ENCODE assay signal across 13 cellular contexts in the genomic region with DNA sequence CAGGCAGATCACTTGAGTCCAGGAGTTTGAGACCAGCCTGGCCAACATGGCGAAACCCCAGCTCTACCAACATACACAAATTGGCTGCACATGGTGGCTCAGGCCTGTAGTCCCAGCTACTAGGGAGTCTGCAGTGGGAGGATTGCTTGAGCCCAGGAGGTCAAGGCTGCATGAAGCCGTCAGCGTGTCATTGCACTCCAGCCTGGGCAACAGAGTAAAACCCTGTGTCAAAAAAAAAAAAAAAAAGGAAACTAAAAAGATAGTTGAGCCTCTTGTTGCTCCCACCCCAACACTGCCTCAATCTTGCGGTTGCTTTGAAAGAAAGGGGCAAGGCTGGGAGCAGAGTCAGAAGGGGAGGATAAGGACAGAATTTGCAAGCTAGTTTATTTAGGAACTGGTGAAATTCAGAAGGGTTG.
A peak's percentile ranks its signal among the peaks of the same experiment; 100 is the strongest.
DNase-seq lines count a peak whose midpoint lies in the region; ATAC-seq and TF ChIP-seq lines count a peak whose summit lies in the region.
"Had no signal": no experiment of that assay in that cellular context is flagged by ENCODE, and none has a peak within 500 bp of the region (broad histone marks: within the 10 kb centered on the region; RNA-seq: fewer than 3 reads in every experiment).

No MANE protein-coding gene starts in this region.

- no peaks in the 10 kb centered on the region for H3K36me3 Mint-ChIP-seq in CD4-positive, CD25-positive, alpha-beta regulatory T cell
- H3K36me3 Mint-ChIP-seq in neural progenitor cell, result no peaks in the 10 kb centered on the region

- no peak overlapping the region for H3K4me3 ChIP-seq in CD4-positive, CD25-positive, alpha-beta regulatory T cell (ENCODE audit: low read depth, low read length)
- H3K4me3 ChIP-seq in HUES64 (ENCODE audit: low read length) (no peak overlapping the region), adipocyte (ENCODE audit: low read length) (peak overlapping the region; percentile 43), neural progenitor cell (no peak overlapping the region)
- H3K4me3 ChIP-seq: gastrocnemius medialis, MG63, prostate gland, upper lobe of left lung had no signal

- 89% methylated on average over 4 of the region's 4 CpGs for WGBS in HUES64

- peak overlapping the region; percentile 38 for H2AFZ ChIP-seq in neural progenitor cell (replicated peaks)

- H3K9ac ChIP-seq in HUES64 (ENCODE audit: low read depth, low read length) (peak overlapping the region; percentile 28; the same call in 1 of the 2 replicates), adipocyte (ENCODE audit: low read length) (peak overlapping the region; percentile 22), neural progenitor cell (no peak overlapping the region)

- no peaks in the 10 kb centered on the region for H4K20me1 ChIP-seq in neural progenitor cell (ENCODE audit: low read depth)

- peaks cover 18% of the 10 kb centered on the region for H3K4me1 ChIP-seq in CD4-positive, CD25-positive, alpha-beta regulatory T cell (ENCODE audit: control insufficient read depth, insufficient read depth, low read length, poor library complexity, severe bottlenecking)
- H3K4me1 ChIP-seq in HUES64 (ENCODE audit: insufficient read depth, low read length) (peaks cover 10% of the 10 kb centered on the region; the same call in 1 of the 2 replicates), adipocyte (ENCODE audit: control insufficient read depth, insufficient read depth, low read length) (peaks cover 48% of the 10 kb centered on the region), neural progenitor cell (no peaks in the 10 kb centered on the region)
- H3K4me1 ChIP-seq: prostate gland had no signal

- TF ChIP-seq CTCF in neural progenitor cell (IDR thresholded peaks at IDR 0.05), result no peak

- no peak for DNase-seq in CD4-positive, CD25-positive, alpha-beta regulatory T cell
- DNase-seq in adipocyte (ENCODE audit: low read depth) (no peak), neural progenitor cell (ENCODE audit: low spot score) (no peak), D341Med (ENCODE audit: low spot score) (no peak)

- H3K36me3 ChIP-seq in CD4-positive, CD25-positive, alpha-beta regulatory T cell (ENCODE audit: control insufficient read depth, insufficient read depth, low read length), result no peaks in the 10 kb centered on the region
- H3K36me3 ChIP-seq in HUES64 (ENCODE audit: insufficient read depth, low read length), result no peaks in the 10 kb centered on the region
- no peaks in the 10 kb centered on the region for H3K36me3 ChIP-seq in adipocyte (ENCODE audit: control insufficient read depth, insufficient read depth, low read length, severe bottlenecking)
- H3K36me3 ChIP-seq in neural progenitor cell, result no peaks in the 10 kb centered on the region
- H3K36me3 ChIP-seq: gastrocnemius medialis, MG63, prostate gland, upper lobe of left lung had no signal

- peaks cover 3% of the 10 kb centered on the region for H3K27me3 ChIP-seq in CD4-positive, CD25-positive, alpha-beta regulatory T cell (ENCODE audit: control insufficient read depth, insufficient read depth, low read length)
- no peaks in the 10 kb centered on the region for H3K27me3 ChIP-seq in HUES64 (ENCODE audit: insufficient read depth, low read length)
- H3K27me3 ChIP-seq in adipocyte (replicated peaks; ENCODE audit: control insufficient read depth, insufficient read depth, low read length), result peaks cover 14% of the 10 kb centered on the region
- peaks cover 6% of the 10 kb centered on the region for H3K27me3 ChIP-seq in neural progenitor cell
- H3K27me3 ChIP-seq: gastrocnemius medialis, MG63, upper lobe of left lung had no signal

- peaks cover 0 to 2% (median 0%) of the 10 kb centered on the region in 7 donors for H3K9me3 Mint-ChIP-seq in CD4-positive, CD25-positive, alpha-beta regulatory T cell
- no peaks in the 10 kb centered on the region for H3K9me3 Mint-ChIP-seq in neural progenitor cell

- peaks cover 0 to 34% (median 7%) of the 10 kb centered on the region in 4 donors for H3K4me1 Mint-ChIP-seq in CD4-positive, CD25-positive, alpha-beta regulatory T cell
- H3K4me1 Mint-ChIP-seq in neural progenitor cell, result peaks cover 14% of the 10 kb centered on the region

- H3K27me3 Mint-ChIP-seq in CD4-positive, CD25-positive, alpha-beta regulatory T cell, result peaks cover 27% of the 10 kb centered on the region
- peaks cover 2% of the 10 kb centered on the region for H3K27me3 Mint-ChIP-seq in neural progenitor cell (ENCODE audit: insufficient read depth, low read depth)

- no peaks in the 10 kb centered on the region for H3K9me3 ChIP-seq in CD4-positive, CD25-positive, alpha-beta regulatory T cell (ENCODE audit: control insufficient read depth in 2 of 2, low read length in 2 of 2)
- H3K9me3 ChIP-seq in HUES64 (ENCODE audit: insufficient read depth, low read depth, low read length) (no peaks in the 10 kb centered on the region), adipocyte (ENCODE audit: control insufficient read depth, low read length) (no peaks in the 10 kb centered on the region), neural progenitor cell (ENCODE audit: low read depth) (no peaks in the 10 kb centered on the region)
- H3K9me3 ChIP-seq: gastrocnemius medialis, MG63, prostate gland, upper lobe of left lung had no signal

- H3K79me2 ChIP-seq in neural progenitor cell (ENCODE audit: low read depth), result no peaks in the 10 kb centered on the region

- peak overlapping the region; percentile 59 for H3K4me2 ChIP-seq in neural progenitor cell

- H3K27ac Mint-ChIP-seq in CD4-positive, CD25-positive, alpha-beta regulatory T cell, result peak overlapping the region in 2 of 3 donors; percentile 65
- no peak overlapping the region for H3K27ac Mint-ChIP-seq in neural progenitor cell

- no peak for ATAC-seq in CD4-positive, CD25-positive, alpha-beta regulatory T cell (ENCODE audit: low read depth in 2 of 2)
- no peak for ATAC-seq in GM19467 (IDR thresholded peaks at IDR 0.05; ENCODE audit: unreplicated experiment)
- ATAC-seq in GM18498 (IDR thresholded peaks at IDR 0.05; ENCODE audit: unreplicated experiment), result no peak
- ATAC-seq in HG02763 (IDR thresholded peaks at IDR 0.05; ENCODE audit: unreplicated experiment), result no peak

- no peaks in the 10 kb centered on the region for H3F3A ChIP-seq in neural progenitor cell (ENCODE audit: low read depth)

- peak overlapping the region in 1 of 4 donors; percentile 72 for H3K4me3 Mint-ChIP-seq in CD4-positive, CD25-positive, alpha-beta regulatory T cell
- peak overlapping the region; percentile 19 for H3K4me3 Mint-ChIP-seq in neural progenitor cell

- no peak overlapping the region for H3K27ac ChIP-seq in CD4-positive, CD25-positive, alpha-beta regulatory T cell (ENCODE audit: insufficient read depth, low read length, poor library complexity, severe bottlenecking)
- H3K27ac ChIP-seq in HUES64 (ENCODE audit: low read depth, low read length), result no peak overlapping the region
- H3K27ac ChIP-seq in neural progenitor cell, result no peak overlapping the region
- H3K27ac ChIP-seq: gastrocnemius medialis, HL-60, prostate gland, upper lobe of left lung had no signal
